10 cellular contexts compared by ENCODE assay signal in the genomic region with DNA sequence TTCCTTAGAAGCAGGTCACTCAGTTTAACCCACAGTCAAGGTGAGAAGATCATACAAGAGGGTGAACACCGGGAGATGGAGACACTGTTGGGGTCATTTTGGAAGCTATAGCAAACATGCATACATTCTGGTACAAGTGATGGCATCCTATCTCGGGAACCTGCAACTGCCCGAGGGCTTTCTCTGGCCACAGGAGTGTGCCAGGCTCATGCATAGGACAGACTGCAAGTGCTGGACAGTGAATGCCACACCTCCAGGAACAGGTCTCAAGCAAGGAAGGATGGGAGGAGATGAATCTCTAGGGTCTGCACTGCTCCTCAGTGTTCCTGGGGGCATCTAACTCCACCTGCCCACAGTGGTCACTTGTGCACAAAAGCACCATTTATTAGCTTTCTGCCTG.
"Had no signal": no experiment of that assay in that cellular context is flagged by ENCODE, and none has a peak within 500 bp of the region (broad histone marks: within the 10 kb centered on the region; RNA-seq: fewer than 3 reads in every experiment).

No MANE protein-coding gene starts in this region.

- H3K27ac ChIP-seq: GM23248 had no signal

- DNase-seq: GOT3, H7, HFFc6, IMR-90, KG1 had no signal

- H3K4me1 ChIP-seq: HAP-1 had no signal

- ATAC-seq: HCT116, K562 had no signal

- H3K4me3 ChIP-seq: GM23248, HAP-1, K562 had no signal

- FAIRE-seq: HTR-8/SVneo, K562 had no signal

- H3K9me3 ChIP-seq: HAP-1 had no signal

- H3K36me3 ChIP-seq: HAP-1 had no signal
